In the genomic region with DNA sequence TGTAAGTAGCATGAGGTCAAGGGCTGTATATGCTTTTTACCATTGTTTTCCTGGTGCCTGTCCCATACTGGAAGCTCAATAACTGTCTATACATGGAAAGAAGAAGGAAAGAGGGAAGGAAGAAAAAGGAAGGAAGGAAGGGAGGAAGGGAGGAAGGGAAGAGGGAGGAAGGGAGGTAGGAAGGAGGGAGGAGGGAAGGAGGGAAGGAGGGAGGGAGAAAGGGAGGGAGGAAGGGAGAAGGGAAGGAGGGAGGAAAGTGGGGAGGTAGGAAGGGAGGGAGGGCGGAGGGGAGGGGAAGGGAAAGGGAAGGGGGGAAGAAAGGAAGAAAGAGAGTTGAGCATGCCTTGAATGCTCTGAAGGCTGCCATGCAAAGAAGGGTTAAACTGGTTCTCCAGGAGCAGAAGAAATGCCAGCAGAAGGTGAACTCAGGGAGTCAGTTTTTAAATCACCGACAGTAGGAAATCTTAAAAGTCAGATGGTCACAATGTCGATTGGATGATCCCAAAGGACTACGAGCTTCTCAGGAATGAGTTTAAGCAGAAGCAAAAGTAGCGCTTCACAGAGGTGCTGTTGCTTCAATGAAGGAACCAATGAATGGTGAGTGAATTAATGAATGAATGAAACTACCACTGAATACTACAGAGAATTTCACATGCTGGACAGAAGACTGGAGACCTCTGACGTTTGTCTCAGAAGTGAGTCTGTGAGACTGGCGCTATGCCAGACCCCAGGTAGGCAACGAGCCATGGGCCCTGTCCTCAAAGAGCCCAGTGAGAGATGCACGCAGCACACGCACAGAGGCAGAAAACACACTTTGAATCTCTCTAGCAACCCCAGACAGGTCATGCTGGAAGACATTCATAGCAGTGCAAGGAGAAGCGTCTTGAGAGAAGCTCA, we compare ENCODE assay signal across 12 cellular contexts.
DNase-seq lines count a peak whose midpoint lies in the region; ATAC-seq and TF ChIP-seq lines count a peak whose summit lies in the region.
"Had no signal": no experiment of that assay in that cellular context is flagged by ENCODE, and none has a peak within 500 bp of the region (broad histone marks: within the 10 kb centered on the region; RNA-seq: fewer than 3 reads in every experiment).

No MANE protein-coding gene starts in this region.

- peak overlapping the region; percentile 46 for H3K27ac ChIP-seq in RWPE1
- H3K27ac ChIP-seq: C4-2B had no signal

- ATAC-seq in omental fat pad (ENCODE audit: low FRiP score) (no peak), GM21423 (IDR thresholded peaks at IDR 0.05; ENCODE audit: unreplicated experiment) (no peak), HG03039 (IDR thresholded peaks at IDR 0.05; ENCODE audit: unreplicated experiment) (no peak)

- CTCF ChIA-PET in RWPE1 (lab: Yijun Ruan, JAX), result interaction anchor here (0.6 to 1.6 kb wide), 3 partner anchors 69 to 240 kb away, joined by 3 to 5 read pairs (median 4); a partner anchor contains a TSS

- H3K4me3 ChIP-seq in fibroblast of mammary gland (ENCODE audit: control insufficient read depth, low read depth, low read length), result no peak overlapping the region

- POLR2A ChIA-PET in RWPE1 (lab: Yijun Ruan, JAX; ENCODE audit: low non-redundant PET), result no interaction called here

- TF ChIP-seq CTCF in RWPE1 (conservative IDR thresholded peaks at IDR 0.05; ENCODE audit: low read depth) (no peak), fibroblast of mammary gland (conservative IDR thresholded peaks at IDR 0.05; ENCODE audit: control insufficient read depth, insufficient read depth, low read depth, low read length) (no peak), omental fat pad (IDR thresholded peaks at IDR 0.05) (no peak)

- DNase-seq in ELR (ENCODE audit: low read depth) (peak; percentile 26), RWPE1 (ENCODE audit: low spot score) (no peak), fibroblast of mammary gland (ENCODE audit: low read depth) (peak; percentile 73), omental fat pad (ENCODE audit: low spot score) (peak; percentile 19), middle frontal gyrus (ENCODE audit: extremely low spot score, low spot score) (no peak), AG08396 (ENCODE audit: low spot score) (no peak)
- DNase-seq: activated CD8-positive, alpha-beta memory T cell treated with anti-CD3 and anti-CD28 coated beads for 24 hours; NCI-H2171; OCI-M1 had no signal

Comparison
In these comparisons a context has a peak if more than half of its experiments do, and no peak if none do; other contexts are left out.
1. DNase-seq: peak in ELR (single experiment), fibroblast of mammary gland (single experiment) and omental fat pad (single experiment); none in RWPE1 (single experiment), middle frontal gyrus (single experiment) and AG08396 (single experiment).